In the genomic region with DNA sequence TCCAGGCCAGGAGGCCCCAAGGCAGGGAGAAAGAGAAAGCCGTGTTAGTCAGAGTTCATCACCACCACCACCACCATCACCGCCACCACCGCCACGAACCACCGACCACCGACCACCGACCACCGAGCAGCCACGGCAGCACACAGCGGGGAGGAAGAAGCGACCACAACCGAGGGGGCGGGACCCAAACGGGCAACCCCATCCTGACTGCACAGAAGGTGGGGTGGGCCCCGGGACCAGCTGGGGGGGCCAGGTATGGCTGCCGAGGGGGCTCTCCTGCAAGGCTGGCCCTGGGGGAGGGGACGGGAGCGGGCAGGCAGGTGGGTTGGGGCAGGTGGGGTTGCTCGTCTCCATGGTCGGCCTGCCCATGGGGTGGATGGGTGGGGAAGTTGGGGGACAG, we compare ENCODE assay signal across 35 cellular contexts. TPM values are rescaled to one million over a fixed set of nuclear protein-coding genes. Genes with fewer than 3 reads are reported as not detected.
"Had no signal": no experiment of that assay in that cellular context is flagged by ENCODE, and none has a peak within 500 bp of the region (broad histone marks: within the 10 kb centered on the region; RNA-seq: fewer than 3 reads in every experiment).

No MANE protein-coding gene starts in this region.

- H3K4me1 ChIP-seq: adrenal gland, breast epithelium had no signal

- DNase-seq: activated CD4-positive, alpha-beta T cell treated with anti-CD3 and anti-CD28 coated beads for 1 hour; activated CD4-positive, alpha-beta T cell treated with anti-CD3 and anti-CD28 coated beads, Interleukin-2, amount 10 ng/mL, durations not matched to agents 24 days and 14 days; activated CD4-positive, alpha-beta T cell treated with anti-CD3 and anti-CD28 coated beads, Interleukin-2, amount 50 U/mL, for 4 hours; activated CD4-positive, CD25-positive, alpha-beta regulatory T cell; activated CD8-positive, alpha-beta memory T cell treated with anti-CD3 and anti-CD28 coated beads, Interleukin-2, amount 50 U/mL, for 4 hours; activated CD8-positive, alpha-beta T cell treated with anti-CD3 and anti-CD28 coated beads for 36 hours; activated effector memory CD4-positive, alpha-beta T cell treated with anti-CD3 and anti-CD28 coated beads, Interleukin-2, amount 50 U/mL, for 16 hours; activated naive CD4-positive, alpha-beta T cell; activated naive CD4-positive, alpha-beta T cell treated with anti-CD3 and anti-CD28 coated beads, Interleukin-2, amount 50 U/mL, for 16 hours; activated naive CD8-positive, alpha-beta T cell treated with anti-CD3 and anti-CD28 coated beads, Interleukin-2, amount 10 ng/mL, durations not matched to agents 7 days and 5 days; activated T-cell treated with anti-CD3 and anti-CD28 coated beads for 4 hours; activated T-cell treated with anti-CD3 and anti-CD28 coated beads, Interleukin-2, amount 50 U/mL, for 72 hours; adrenal gland; body of pancreas; NCI-H1092 treated with DMSO at 0.1 percent for 48 hours; NCI-H1417; NCI-H146; NCI-H187; NCI-H2029 treated with DMSO at 0.1 percent for 48 hours; NCI-H2107; NCI-H2171; NCI-H510A; NCI-H526; NCI-H748 treated with DMSO at 0.1 percent for 48 hours; NK-92 treated with Interleukin-12 subunit alpha and Interleukin-12 subunit beta, amount 100 ng/mL, for 24 hours; PC-3; SW 1271; T-helper 1 cell; T-helper 9 cell had no signal

- H3K4me1 Mint-ChIP-seq: activated CD4-positive, alpha-beta T cell treated with anti-CD3 and anti-CD28 coated beads, Interleukin-2, amount 10 ng/mL, durations not matched to agents 24 days and 14 days; activated T-helper 17 cell treated with anti-CD3 and anti-CD28 coated beads, Interleukin-2, amount 50 U/mL, for 72 hours had no signal

- H3K36me3 Mint-ChIP-seq: activated naive CD8-positive, alpha-beta T cell treated with anti-CD3 and anti-CD28 coated beads, Interleukin-2, amount 10 ng/mL, durations not matched to agents 7 days and 5 days had no signal

- H3K9me3 Mint-ChIP-seq: activated CD4-positive, alpha-beta T cell treated with anti-CD3 and anti-CD28 coated beads, Interleukin-2, amount 10 ng/mL, durations not matched to agents 24 days and 14 days; activated CD8-positive, alpha-beta T cell treated with anti-CD3 and anti-CD28 coated beads for 36 hours; activated naive CD8-positive, alpha-beta T cell treated with anti-CD3 and anti-CD28 coated beads, Interleukin-2, amount 10 ng/mL, durations not matched to agents 7 days and 5 days; activated T-cell treated with anti-CD3 and anti-CD28 coated beads, Interleukin-2, amount 50 U/mL, for 72 hours; activated T-helper 17 cell treated with anti-CD3 and anti-CD28 coated beads, Interleukin-2, amount 50 U/mL, for 72 hours had no signal

- H3K4me3 ChIP-seq: adrenal gland, body of pancreas, breast epithelium, K562 had no signal

- H3K9me3 ChIP-seq: adrenal gland, body of pancreas, breast epithelium had no signal

- H3K27ac ChIP-seq: adrenal gland, body of pancreas, breast epithelium, RWPE1, VCaP had no signal

- H3K27me3 ChIP-seq: body of pancreas, breast epithelium had no signal

- H3K36me3 ChIP-seq: adrenal gland, breast epithelium had no signal

- H3K27ac Mint-ChIP-seq: activated CD4-positive, alpha-beta T cell treated with anti-CD3 and anti-CD28 coated beads, Interleukin-2, amount 10 ng/mL, durations not matched to agents 24 days and 14 days; activated CD8-positive, alpha-beta T cell treated with anti-CD3 and anti-CD28 coated beads for 36 hours; activated naive CD8-positive, alpha-beta T cell treated with anti-CD3 and anti-CD28 coated beads, Interleukin-2, amount 10 ng/mL, durations not matched to agents 7 days and 5 days; activated T-cell treated with anti-CD3 and anti-CD28 coated beads, Interleukin-2, amount 50 U/mL, for 72 hours; activated T-helper 17 cell treated with anti-CD3 and anti-CD28 coated beads, Interleukin-2, amount 50 U/mL, for 72 hours had no signal

- H3K27me3 Mint-ChIP-seq: activated CD4-positive, alpha-beta T cell treated with anti-CD3 and anti-CD28 coated beads, Interleukin-2, amount 10 ng/mL, durations not matched to agents 24 days and 14 days had no signal

- H3K4me3 Mint-ChIP-seq: activated CD4-positive, alpha-beta T cell treated with anti-CD3 and anti-CD28 coated beads, Interleukin-2, amount 10 ng/mL, durations not matched to agents 24 days and 14 days; activated CD8-positive, alpha-beta T cell treated with anti-CD3 and anti-CD28 coated beads for 36 hours; activated naive CD8-positive, alpha-beta T cell treated with anti-CD3 and anti-CD28 coated beads, Interleukin-2, amount 10 ng/mL, durations not matched to agents 7 days and 5 days; activated T-cell treated with anti-CD3 and anti-CD28 coated beads, Interleukin-2, amount 50 U/mL, for 72 hours; activated T-helper 17 cell treated with anti-CD3 and anti-CD28 coated beads, Interleukin-2, amount 50 U/mL, for 72 hours had no signal

- ATAC-seq: activated CD8-positive, alpha-beta T cell treated with anti-CD3 and anti-CD28 coated beads for 36 hours; activated T-cell treated with anti-CD3 and anti-CD28 coated beads, Interleukin-2, amount 50 U/mL, for 72 hours; activated T-helper 17 cell treated with anti-CD3 and anti-CD28 coated beads, Interleukin-2, amount 50 U/mL, for 72 hours; body of pancreas; K562; PC-3; Right ventricle myocardium inferior had no signal

RNA-seq across cellular contexts. Expression of a gene that starts 34.2 kb away (rescaled TPM):
- total RNA-seq: activated CD8-positive, alpha-beta T cell treated with anti-CD3 and anti-CD28 coated beads for 36 hours; activated naive CD8-positive, alpha-beta T cell treated with anti-CD3 and anti-CD28 coated beads, Interleukin-2, amount 10 ng/mL, durations not matched to agents 7 days and 5 days; activated T-cell treated with anti-CD3 and anti-CD28 coated beads, Interleukin-2, amount 50 U/mL, for 72 hours had no signal

RNA-seq across cellular contexts. Expression of a gene that starts 38.1 kb away (rescaled TPM):
- total RNA-seq: activated CD8-positive, alpha-beta T cell treated with anti-CD3 and anti-CD28 coated beads for 36 hours; activated naive CD8-positive, alpha-beta T cell treated with anti-CD3 and anti-CD28 coated beads, Interleukin-2, amount 10 ng/mL, durations not matched to agents 7 days and 5 days; activated T-cell treated with anti-CD3 and anti-CD28 coated beads, Interleukin-2, amount 50 U/mL, for 72 hours; activated T-helper 17 cell treated with anti-CD3 and anti-CD28 coated beads, Interleukin-2, amount 50 U/mL, for 72 hours had no signal
- polyA plus RNA-seq: K562 had no signal
